32 cellular contexts compared by ENCODE assay signal in the genomic region with DNA sequence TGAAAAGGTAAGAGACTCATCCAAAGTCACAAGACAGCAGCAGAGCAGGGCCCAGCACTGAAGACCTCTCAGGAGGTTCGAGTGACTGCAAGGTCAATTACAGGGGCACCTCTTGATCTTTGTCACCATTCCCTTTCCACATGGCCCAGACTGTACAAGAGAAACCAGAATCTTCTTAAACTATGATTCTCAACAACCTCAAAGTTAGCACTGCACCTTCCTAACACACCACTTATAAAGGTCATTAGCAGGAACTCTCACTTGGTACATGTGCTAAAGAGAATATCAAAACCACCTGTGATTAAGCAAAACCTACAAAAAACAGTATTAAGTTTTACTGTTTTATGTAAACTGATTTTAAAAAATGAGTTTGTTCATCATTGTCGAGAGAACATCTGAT.
"Had no signal": no experiment of that assay in that cellular context is flagged by ENCODE, and none has a peak within 500 bp of the region (broad histone marks: within the 10 kb centered on the region; RNA-seq: fewer than 3 reads in every experiment).

No MANE protein-coding gene starts in this region.

- H3K36me3 ChIP-seq: adrenal gland, colonic mucosa, gastrocnemius medialis, heart right ventricle, WERI-Rb-1 had no signal

- H3K27me3 Mint-ChIP-seq: activated B cell treated with CpG ODN at 0.5 μM for 24 hours; activated naive CD4-positive, alpha-beta T cell treated with anti-CD3 and anti-CD28 coated beads, Interleukin-2, amount 10 ng/mL, durations not matched to agents 7 days and 5 days; activated T-cell treated with anti-CD3 and anti-CD28 coated beads, Interleukin-2, amount 50 U/mL, for 24 hours; T-helper 17 cell had no signal

- ATAC-seq: activated CD4-positive, CD25-positive, alpha-beta regulatory T cell treated with anti-CD3 and anti-CD28 coated beads, Interleukin-2, amount 50 U/mL, for 24 hours; activated naive CD4-positive, alpha-beta T cell treated with anti-CD3 and anti-CD28 coated beads, Interleukin-2, amount 50 U/mL, for 72 hours; activated T-cell treated with anti-CD3 and anti-CD28 coated beads, Interleukin-2, amount 50 U/mL, for 72 hours; body of pancreas; esophagus mucosa; gastrocnemius medialis; heart right ventricle; T-helper 17 cell had no signal

- H3K4me1 ChIP-seq: body of pancreas, colonic mucosa had no signal

- H3K27me3 ChIP-seq: adrenal gland, body of pancreas, colonic mucosa, gastrocnemius medialis, heart right ventricle had no signal

- DNase-seq: activated B cell treated with CpG ODN at 0.5 μM for 24 hours; activated CD4-positive, alpha-beta T cell treated with anti-CD3 and anti-CD28 coated beads for 48 hours; activated CD4-positive, alpha-beta T cell treated with anti-CD3 and anti-CD28 coated beads, Interleukin-2, amount 50 U/mL, for 1 hour; activated CD4-positive, alpha-beta T cell treated with anti-CD3 and anti-CD28 coated beads, Interleukin-2, amount 50 U/mL, for 48 hours; activated CD8-positive, alpha-beta memory T cell treated with anti-CD3 and anti-CD28 coated beads, Interleukin-2, amount 50 U/mL, for 48 hours; activated gamma-delta T cell; activated naive CD4-positive, alpha-beta T cell; activated naive CD4-positive, alpha-beta T cell treated with anti-CD3 and anti-CD28 coated beads, Interleukin-2, amount 10 ng/mL, durations not matched to agents 7 days and 5 days; activated T-cell treated with anti-CD3 and anti-CD28 coated beads for 4 hours; activated T-cell treated with anti-CD3 and anti-CD28 coated beads, Interleukin-2, amount 50 U/mL, for 24 hours; activated T-cell treated with anti-CD3 and anti-CD28 coated beads, Interleukin-2, amount 50 U/mL, for 72 hours; adrenal gland; amygdala; aorta; body of pancreas; central memory CD4-positive, alpha-beta T cell; cerebellar nuclear complex; colonic mucosa; effector memory CD4-positive, alpha-beta T cell; endodermal cell; foreskin fibroblast; gastrocnemius medialis; glutamatergic neuron; heart right ventricle; T-helper 1 cell; T-helper 17 cell; T1000; WERI-Rb-1 had no signal

- H3K4me3 Mint-ChIP-seq: activated B cell treated with CpG ODN at 0.5 μM for 24 hours; activated naive CD4-positive, alpha-beta T cell treated with anti-CD3 and anti-CD28 coated beads, Interleukin-2, amount 10 ng/mL, durations not matched to agents 7 days and 5 days; activated T-cell treated with anti-CD3 and anti-CD28 coated beads, Interleukin-2, amount 50 U/mL, for 24 hours; activated T-cell treated with anti-CD3 and anti-CD28 coated beads, Interleukin-2, amount 50 U/mL, for 72 hours; endodermal cell; T-helper 17 cell; T-helper 2 cell treated with Interferon-gamma antibody and Interleukin-4, amounts not matched to agents 5 μg/mL and 100 μg/mL, for 36 hours had no signal

- H3K27ac ChIP-seq: adrenal gland, body of pancreas, colonic mucosa, WERI-Rb-1 had no signal

- H3K27ac Mint-ChIP-seq: activated B cell treated with CpG ODN at 0.5 μM for 24 hours; activated naive CD4-positive, alpha-beta T cell treated with anti-CD3 and anti-CD28 coated beads, Interleukin-2, amount 10 ng/mL, durations not matched to agents 7 days and 5 days; activated naive CD4-positive, alpha-beta T cell treated with anti-CD3 and anti-CD28 coated beads, Interleukin-2, amount 50 U/mL, for 72 hours; activated T-cell treated with anti-CD3 and anti-CD28 coated beads, Interleukin-2, amount 50 U/mL, for 24 hours; activated T-cell treated with anti-CD3 and anti-CD28 coated beads, Interleukin-2, amount 50 U/mL, for 72 hours; endodermal cell; T-helper 17 cell; T-helper 2 cell treated with Interferon-gamma antibody and Interleukin-4, amounts not matched to agents 5 μg/mL and 100 μg/mL, for 36 hours had no signal

- H3K4me3 ChIP-seq: adrenal gland, body of pancreas, colonic mucosa, gastrocnemius medialis, heart right ventricle had no signal

- H3K4me1 Mint-ChIP-seq: endodermal cell had no signal

- H3K9me3 Mint-ChIP-seq: activated B cell treated with CpG ODN at 0.5 μM for 24 hours; activated naive CD4-positive, alpha-beta T cell treated with anti-CD3 and anti-CD28 coated beads, Interleukin-2, amount 10 ng/mL, durations not matched to agents 7 days and 5 days; activated T-cell treated with anti-CD3 and anti-CD28 coated beads, Interleukin-2, amount 50 U/mL, for 24 hours; activated T-cell treated with anti-CD3 and anti-CD28 coated beads, Interleukin-2, amount 50 U/mL, for 72 hours; endodermal cell; T-helper 2 cell treated with Interferon-gamma antibody and Interleukin-4, amounts not matched to agents 5 μg/mL and 100 μg/mL, for 36 hours had no signal

- H3K9me3 ChIP-seq: adrenal gland, body of pancreas, colonic mucosa, gastrocnemius medialis, heart right ventricle had no signal
